ENCODE assay signal across 19 cellular contexts in the genomic region with DNA sequence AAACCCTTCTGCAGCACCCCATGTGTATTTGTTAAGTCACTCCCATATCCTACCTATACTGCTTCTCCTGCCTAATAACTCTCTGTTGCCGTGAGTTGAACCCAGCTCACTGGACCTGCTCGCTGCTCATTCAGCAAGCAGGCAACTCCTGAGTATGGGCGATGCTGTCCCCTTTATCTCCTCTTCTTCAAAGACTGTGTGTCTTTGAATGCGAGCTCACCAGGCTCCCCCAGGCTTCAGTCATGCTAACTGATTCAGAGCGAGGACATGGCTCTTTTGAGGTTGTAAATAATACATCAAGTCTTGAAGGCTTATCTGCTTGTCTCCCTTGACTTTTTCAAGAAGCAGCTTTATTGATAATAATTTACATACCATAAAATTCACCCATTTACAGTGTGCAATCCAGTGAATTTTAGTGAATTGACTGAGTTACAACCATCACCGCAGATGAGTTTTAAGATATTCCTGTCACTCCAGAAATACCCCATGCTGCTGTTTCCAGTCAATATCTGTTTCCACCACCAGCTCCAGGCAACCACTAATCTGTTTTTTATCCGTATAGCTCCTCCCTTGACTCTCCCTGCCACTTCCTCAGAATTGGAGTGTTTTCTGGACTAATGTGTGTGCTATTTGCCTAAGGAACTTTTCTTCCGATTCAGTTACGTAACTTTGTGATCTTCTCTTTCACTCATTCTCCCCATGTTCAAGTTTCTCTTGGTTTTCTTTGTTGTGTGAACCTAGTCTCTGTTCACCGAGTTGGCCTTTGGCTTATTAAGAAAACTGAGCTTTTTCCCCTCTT.
A peak's percentile ranks its signal among the peaks of the same experiment; 100 is the strongest.
DNase-seq lines count a peak whose midpoint lies in the region; ATAC-seq and TF ChIP-seq lines count a peak whose summit lies in the region.
"Had no signal": no experiment of that assay in that cellular context is flagged by ENCODE, and none has a peak within 500 bp of the region (broad histone marks: within the 10 kb centered on the region; RNA-seq: fewer than 3 reads in every experiment).

No MANE protein-coding gene starts in this region.

- no peak overlapping the region for H2BK120ac ChIP-seq in neuronal stem cell (ENCODE audit: low read depth, low read length)

- H3K4me2 ChIP-seq in neuronal stem cell (ENCODE audit: insufficient read depth, low read length, poor library complexity, severe bottlenecking), result no peak overlapping the region

- H3K9me3 ChIP-seq in neuronal stem cell (replicated peaks in 1 of 2; ENCODE audit: control insufficient read depth in 2 of 2, insufficient read depth in 1 of 2, low read depth in 1 of 2, low read length in 2 of 2), result peaks cover 0 to 3% of the 10 kb centered on the region in 2 donors

- H2BK15ac ChIP-seq in neuronal stem cell (ENCODE audit: low read length), result no peak overlapping the region

- no peak overlapping the region for H3K9ac ChIP-seq in neuronal stem cell (ENCODE audit: low read depth, low read length, poor library complexity)

- H3K27ac Mint-ChIP-seq in WTC11, result no peak overlapping the region

- H3K4me3 ChIP-seq in neuronal stem cell (ENCODE audit: low read length in 2 of 2), result no peak overlapping the region

- H3K36me3 ChIP-seq in neuronal stem cell (replicated peaks in 1 of 2; ENCODE audit: control insufficient read depth in 2 of 2, insufficient read depth in 2 of 2, low read length in 2 of 2), result no peaks in the 10 kb centered on the region

- no peak overlapping the region for H3K14ac ChIP-seq in neuronal stem cell (ENCODE audit: low read length)

- H2AFZ ChIP-seq in neuronal stem cell (ENCODE audit: low read length), result peak overlapping the region; percentile 23

- no peak overlapping the region for H4K8ac ChIP-seq in neuronal stem cell (ENCODE audit: low read depth, low read length)

- CTCF ChIA-PET in WTC11 (lab: Charles Lee), result interaction anchor here (0.5 to 1.0 kb wide), 2 partner anchors 24 to 131 kb away, joined by 3 read pairs; no protein-coding TSS in a partner anchor

- POLR2A ChIA-PET in WTC11 (lab: Charles Lee), result interaction anchor here (1.2 kb wide), 1 partner anchor 15 kb away, joined by 3 read pairs; no protein-coding TSS in a partner anchor

- WGBS in neuronal stem cell (ENCODE audit: extremely low coverage in 2 of 2, insufficient read length in 2 of 2, insufficient replicate concordance in 1 of 2), 2 donors, result no CpG with 5 or more reads among the region's 10 CpGs

- H4K91ac ChIP-seq in neuronal stem cell (ENCODE audit: low read depth, low read length, poor library complexity), result no peak overlapping the region

- H2BK12ac ChIP-seq in neuronal stem cell (ENCODE audit: low read length), result no peak overlapping the region

- H3K79me1 ChIP-seq in neuronal stem cell (ENCODE audit: low read depth, low read length), result no peaks in the 10 kb centered on the region

- H3K4me1 Mint-ChIP-seq in WTC11, result peaks cover 30% of the 10 kb centered on the region

- H3K27me3 ChIP-seq in neuronal stem cell (ENCODE audit: control insufficient read depth in 3 of 3, insufficient read depth in 3 of 3, low read depth in 1 of 3, low read length in 3 of 3), result peaks cover 0 to 4% (median 0%) of the 10 kb centered on the region in 3 experiments

- peak overlapping the region; percentile 13 for H2AK5ac ChIP-seq in neuronal stem cell (ENCODE audit: low read depth, low read length)

- no peak overlapping the region for H3K4me3 Mint-ChIP-seq in WTC11

- no peak overlapping the region for H2BK5ac ChIP-seq in neuronal stem cell (ENCODE audit: low read length)

- no peak overlapping the region for H3K27ac ChIP-seq in neuronal stem cell (replicated peaks; ENCODE audit: low read length)

- TF ChIP-seq CTCF in WTC11 (IDR thresholded peaks at IDR 0.05), result no peak

- peak; percentile 31 for DNase-seq in ELF-1 (ENCODE audit: low read depth, low spot score)
- no peak for DNase-seq in WTC11 (ENCODE audit: low spot score)
- DNase-seq in iPS-NIHi11 (ENCODE audit: low spot score), result peak; percentile 21
- no peak for DNase-seq in neuronal stem cell (ENCODE audit: low spot score)
- no peak for DNase-seq in amygdala (lab: John Stamatoyannopoulos, UW)
- DNase-seq: DMS 273 treated with DMSO at 0.1 percent for 48 hours, DMS79 treated with DMSO at 0.1 percent for 48 hours, H9, IMR-90, NCI-H1105 treated with DMSO at 0.1 percent for 48 hours, NCI-H2029 treated with DMSO at 0.1 percent for 48 hours, NCI-H226, NCI-H510A treated with DMSO at 0.1 percent for 48 hours, NCI-H748 treated with DMSO at 0.1 percent for 48 hours had no signal

- H3K18ac ChIP-seq in neuronal stem cell (ENCODE audit: low read length), result peak overlapping the region; percentile 70

- no peak overlapping the region for H3K4ac ChIP-seq in neuronal stem cell (ENCODE audit: low read length)

- H3K36me3 Mint-ChIP-seq in WTC11, result peaks cover 2% of the 10 kb centered on the region

- peak; percentile 60 for ATAC-seq in WTC11
- ATAC-seq in HG02938 (IDR thresholded peaks at IDR 0.05; ENCODE audit: unreplicated experiment), result no peak
- ATAC-seq in GM19324 (IDR thresholded peaks at IDR 0.05; ENCODE audit: low FRiP score, unreplicated experiment), result no peak
- no peak for ATAC-seq in HG03521 (IDR thresholded peaks at IDR 0.05; ENCODE audit: unreplicated experiment)
- ATAC-seq: Panc1, SK-N-SH treated with all-trans-retinoic acid at 6 μM for 48 hours had no signal

- no peak overlapping the region for H3K23ac ChIP-seq in neuronal stem cell (ENCODE audit: low read depth, low read length, poor library complexity)

- H3K4me1 ChIP-seq in neuronal stem cell (ENCODE audit: control insufficient read depth in 2 of 2, insufficient read depth in 1 of 2, low read depth in 1 of 2, low read length in 2 of 2), result peaks cover 4 to 8% of the 10 kb centered on the region in 2 donors

- no peaks in the 10 kb centered on the region for H3K27me3 Mint-ChIP-seq in WTC11 (ENCODE audit: low read depth)

- peaks cover 5% of the 10 kb centered on the region for H3K9me3 Mint-ChIP-seq in WTC11

TF ChIP-seq in WTC11, 78 proteins besides CTCF, POLR2A, EP300 and RAD21:
- TF ChIP-seq TEAD1 (CRISPR knock-in tag; IDR thresholded peaks at IDR 0.05), result no peak
- TF ChIP-seq, protein P1, sequence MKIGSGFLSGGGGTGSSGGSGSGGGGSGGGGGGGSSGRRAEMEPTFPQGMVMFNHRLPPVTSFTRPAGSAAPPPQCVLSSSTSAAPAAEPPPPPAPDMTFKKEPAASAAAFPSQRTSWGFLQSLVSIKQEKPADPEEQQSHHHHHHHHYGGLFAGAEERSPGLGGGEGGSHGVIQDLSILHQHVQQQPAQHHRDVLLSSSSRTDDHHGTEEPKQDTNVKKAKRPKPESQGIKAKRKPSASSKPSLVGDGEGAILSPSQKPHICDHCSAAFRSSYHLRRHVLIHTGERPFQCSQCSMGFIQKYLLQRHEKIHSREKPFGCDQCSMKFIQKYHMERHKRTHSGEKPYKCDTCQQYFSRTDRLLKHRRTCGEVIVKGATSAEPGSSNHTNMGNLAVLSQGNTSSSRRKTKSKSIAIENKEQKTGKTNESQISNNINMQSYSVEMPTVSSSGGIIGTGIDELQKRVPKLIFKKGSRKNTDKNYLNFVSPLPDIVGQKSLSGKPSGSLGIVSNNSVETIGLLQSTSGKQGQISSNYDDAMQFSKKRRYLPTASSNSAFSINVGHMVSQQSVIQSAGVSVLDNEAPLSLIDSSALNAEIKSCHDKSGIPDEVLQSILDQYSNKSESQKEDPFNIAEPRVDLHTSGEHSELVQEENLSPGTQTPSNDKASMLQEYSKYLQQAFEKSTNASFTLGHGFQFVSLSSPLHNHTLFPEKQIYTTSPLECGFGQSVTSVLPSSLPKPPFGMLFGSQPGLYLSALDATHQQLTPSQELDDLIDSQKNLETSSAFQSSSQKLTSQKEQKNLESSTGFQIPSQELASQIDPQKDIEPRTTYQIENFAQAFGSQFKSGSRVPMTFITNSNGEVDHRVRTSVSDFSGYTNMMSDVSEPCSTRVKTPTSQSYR (CRISPR knock-in tag; IDR thresholded peaks at IDR 0.05), result no peak
- TF ChIP-seq, protein P2, sequence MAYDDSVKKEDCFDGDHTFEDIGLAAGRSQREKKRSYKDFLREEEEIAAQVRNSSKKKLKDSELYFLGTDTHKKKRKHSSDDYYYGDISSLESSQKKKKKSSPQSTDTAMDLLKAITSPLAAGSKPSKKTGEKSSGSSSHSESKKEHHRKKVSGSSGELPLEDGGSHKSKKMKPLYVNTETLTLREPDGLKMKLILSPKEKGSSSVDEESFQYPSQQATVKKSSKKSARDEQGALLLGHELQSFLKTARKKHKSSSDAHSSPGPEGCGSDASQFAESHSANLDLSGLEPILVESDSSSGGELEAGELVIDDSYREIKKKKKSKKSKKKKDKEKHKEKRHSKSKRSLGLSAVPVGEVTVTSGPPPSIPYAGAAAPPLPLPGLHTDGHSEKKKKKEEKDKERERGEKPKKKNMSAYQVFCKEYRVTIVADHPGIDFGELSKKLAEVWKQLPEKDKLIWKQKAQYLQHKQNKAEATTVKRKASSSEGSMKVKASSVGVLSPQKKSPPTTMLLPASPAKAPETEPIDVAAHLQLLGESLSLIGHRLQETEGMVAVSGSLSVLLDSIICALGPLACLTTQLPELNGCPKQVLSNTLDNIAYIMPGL (CRISPR knock-in tag; IDR thresholded peaks at IDR 0.05), result no peak
- TF ChIP-seq, protein P3, sequence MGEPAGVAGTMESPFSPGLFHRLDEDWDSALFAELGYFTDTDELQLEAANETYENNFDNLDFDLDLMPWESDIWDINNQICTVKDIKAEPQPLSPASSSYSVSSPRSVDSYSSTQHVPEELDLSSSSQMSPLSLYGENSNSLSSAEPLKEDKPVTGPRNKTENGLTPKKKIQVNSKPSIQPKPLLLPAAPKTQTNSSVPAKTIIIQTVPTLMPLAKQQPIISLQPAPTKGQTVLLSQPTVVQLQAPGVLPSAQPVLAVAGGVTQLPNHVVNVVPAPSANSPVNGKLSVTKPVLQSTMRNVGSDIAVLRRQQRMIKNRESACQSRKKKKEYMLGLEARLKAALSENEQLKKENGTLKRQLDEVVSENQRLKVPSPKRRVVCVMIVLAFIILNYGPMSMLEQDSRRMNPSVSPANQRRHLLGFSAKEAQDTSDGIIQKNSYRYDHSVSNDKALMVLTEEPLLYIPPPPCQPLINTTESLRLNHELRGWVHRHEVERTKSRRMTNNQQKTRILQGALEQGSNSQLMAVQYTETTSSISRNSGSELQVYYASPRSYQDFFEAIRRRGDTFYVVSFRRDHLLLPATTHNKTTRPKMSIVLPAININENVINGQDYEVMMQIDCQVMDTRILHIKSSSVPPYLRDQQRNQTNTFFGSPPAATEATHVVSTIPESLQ (CRISPR knock-in tag; IDR thresholded peaks at IDR 0.05), result no peak
- TF ChIP-seq FOXK1 (CRISPR knock-in tag; IDR thresholded peaks at IDR 0.05), result no peak
- TF ChIP-seq, protein P4, sequence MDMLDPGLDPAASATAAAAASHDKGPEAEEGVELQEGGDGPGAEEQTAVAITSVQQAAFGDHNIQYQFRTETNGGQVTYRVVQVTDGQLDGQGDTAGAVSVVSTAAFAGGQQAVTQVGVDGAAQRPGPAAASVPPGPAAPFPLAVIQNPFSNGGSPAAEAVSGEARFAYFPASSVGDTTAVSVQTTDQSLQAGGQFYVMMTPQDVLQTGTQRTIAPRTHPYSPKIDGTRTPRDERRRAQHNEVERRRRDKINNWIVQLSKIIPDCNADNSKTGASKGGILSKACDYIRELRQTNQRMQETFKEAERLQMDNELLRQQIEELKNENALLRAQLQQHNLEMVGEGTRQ (CRISPR knock-in tag; IDR thresholded peaks at IDR 0.05), result no peak

Comparison
In these comparisons a context has a peak if more than half of its experiments do, and no peak if none do; other contexts are left out.
1. DNase-seq: peak in ELF-1 (single experiment) and iPS-NIHi11 (single experiment); none in WTC11 (single experiment), neuronal stem cell (single experiment) and amygdala (0 of 56).